In genomic region chr6:110530671-110531070, GRCh38 we compare ENCODE assay signal across 1 cellular context.
TF ChIP-seq lines count a peak whose summit lies in the region.

No MANE protein-coding gene starts in this region.

TF ChIP-seq in K562, 482 proteins besides CTCF, POLR2A, EP300 and RAD21 (continued from another document):
- TF ChIP-seq RBFOX2 (IDR thresholded peaks at IDR 0.05; ENCODE audit: low read depth, low read length) = no peak
- no peak for TF ChIP-seq MBD1 (CRISPR knock-in tag; IDR thresholded peaks at IDR 0.05)
- no peak for TF ChIP-seq PRMT5 (CRISPR knock-in tag; IDR thresholded peaks at IDR 0.05)
- TF ChIP-seq ZBTB49 (CRISPR knock-in tag; IDR thresholded peaks at IDR 0.05; ENCODE audit: borderline replicate concordance) = no peak
- TF ChIP-seq ZNF324 (CRISPR knock-in tag; IDR thresholded peaks at IDR 0.05) = no peak
- TF ChIP-seq, protein P1, sequence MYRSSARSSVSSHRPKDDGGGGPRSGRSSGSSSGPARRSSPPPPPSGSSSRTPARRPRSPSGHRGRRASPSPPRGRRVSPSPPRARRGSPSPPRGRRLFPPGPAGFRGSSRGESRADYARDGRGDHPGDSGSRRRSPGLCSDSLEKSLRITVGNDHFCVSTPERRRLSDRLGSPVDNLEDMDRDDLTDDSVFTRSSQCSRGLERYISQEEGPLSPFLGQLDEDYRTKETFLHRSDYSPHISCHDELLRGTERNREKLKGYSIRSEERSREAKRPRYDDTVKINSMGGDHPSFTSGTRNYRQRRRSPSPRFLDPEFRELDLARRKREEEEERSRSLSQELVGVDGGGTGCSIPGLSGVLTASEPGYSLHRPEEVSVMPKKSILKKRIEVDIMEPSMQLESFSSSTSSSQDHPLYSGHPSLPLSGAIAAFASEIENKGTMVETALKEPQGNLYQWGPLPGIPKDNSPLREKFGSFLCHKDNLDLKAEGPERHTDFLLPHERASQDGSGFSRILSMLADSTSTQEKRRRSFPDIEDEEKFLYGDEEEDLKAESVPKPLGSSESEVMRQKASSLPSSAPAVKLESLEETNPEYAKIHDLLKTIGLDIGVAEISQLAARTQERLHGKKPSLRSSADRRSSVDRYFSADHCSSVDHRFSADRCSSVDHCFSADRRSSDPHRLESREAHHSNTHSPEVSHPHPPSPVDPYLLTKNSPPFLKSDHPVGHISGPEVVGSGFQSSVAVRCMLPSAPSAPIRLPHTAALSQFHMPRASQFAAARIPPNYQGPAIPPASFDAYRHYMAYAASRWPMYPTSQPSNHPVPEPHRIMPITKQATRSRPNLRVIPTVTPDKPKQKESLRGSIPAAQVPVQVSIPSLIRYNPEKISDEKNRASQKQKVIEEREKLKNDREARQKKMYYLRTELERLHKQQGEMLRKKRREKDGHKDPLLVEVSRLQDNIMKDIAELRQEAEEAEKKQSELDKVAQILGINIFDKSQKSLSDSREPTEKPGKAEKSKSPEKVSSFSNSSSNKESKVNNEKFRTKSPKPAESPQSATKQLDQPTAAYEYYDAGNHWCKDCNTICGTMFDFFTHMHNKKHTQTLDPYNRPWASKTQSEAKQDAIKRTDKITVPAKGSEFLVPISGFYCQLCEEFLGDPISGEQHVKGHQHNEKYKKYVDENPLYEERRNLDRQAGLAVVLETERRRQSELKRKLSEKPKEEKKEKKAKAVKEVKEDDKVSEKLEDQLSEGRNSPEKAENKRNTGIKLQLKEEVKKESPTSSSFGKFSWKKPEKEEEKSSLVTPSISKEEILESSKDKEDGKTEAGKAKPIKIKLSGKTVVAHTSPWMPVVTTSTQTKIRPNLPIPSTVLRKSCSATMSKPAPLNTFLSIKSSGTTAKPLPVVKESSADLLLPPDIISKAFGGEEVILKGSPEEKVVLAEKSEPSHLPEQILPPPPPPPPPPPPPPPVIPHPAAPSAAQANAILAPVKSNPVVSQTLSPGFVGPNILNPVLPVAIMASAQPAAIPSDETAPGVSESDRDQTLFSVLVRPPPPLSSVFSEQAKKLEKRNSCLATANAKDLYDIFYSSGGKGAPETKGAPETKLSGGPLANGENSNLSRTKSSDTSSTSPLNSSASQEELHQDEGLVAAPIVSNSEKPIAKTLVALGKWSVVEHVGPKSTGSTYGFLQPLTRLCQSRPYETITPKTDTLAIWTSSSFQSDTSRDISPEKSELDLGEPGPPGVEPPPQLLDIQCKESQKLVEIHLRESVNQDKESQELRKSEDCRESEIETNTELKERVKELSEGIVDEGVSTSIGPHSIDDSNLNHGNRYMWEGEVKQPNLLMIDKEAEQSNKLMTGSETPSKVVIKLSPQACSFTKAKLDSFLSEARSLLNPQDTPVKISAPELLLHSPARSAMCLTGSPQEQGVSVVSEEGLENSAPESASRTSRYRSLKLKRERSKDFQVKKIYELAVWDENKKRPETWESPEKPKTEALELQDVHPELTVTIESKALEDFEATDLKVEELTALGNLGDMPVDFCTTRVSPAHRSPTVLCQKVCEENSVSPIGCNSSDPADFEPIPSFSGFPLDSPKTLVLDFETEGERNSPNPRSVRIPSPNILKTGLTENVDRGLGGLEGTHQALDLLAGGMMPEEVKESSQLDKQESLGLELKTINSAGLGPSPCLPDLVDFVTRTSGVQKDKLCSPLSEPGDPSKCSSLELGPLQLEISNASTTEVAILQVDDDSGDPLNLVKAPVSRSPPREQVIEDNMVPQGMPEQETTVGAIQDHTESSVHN (IDR thresholded peaks at IDR 0.05; ENCODE audit: borderline replicate concordance in 1 of 2, low read depth in 1 of 2) = no peak
- no peak for TF ChIP-seq HDAC6 (IDR thresholded peaks at IDR 0.05; ENCODE audit: low read depth, low read length)
- TF ChIP-seq CCAR2 (IDR thresholded peaks at IDR 0.05; ENCODE audit: low read depth, low read length) = no peak
- no peak for TF ChIP-seq MBD2 (IDR thresholded peaks at IDR 0.05; ENCODE audit: borderline replicate concordance, low read depth)
- TF ChIP-seq, protein P2, sequence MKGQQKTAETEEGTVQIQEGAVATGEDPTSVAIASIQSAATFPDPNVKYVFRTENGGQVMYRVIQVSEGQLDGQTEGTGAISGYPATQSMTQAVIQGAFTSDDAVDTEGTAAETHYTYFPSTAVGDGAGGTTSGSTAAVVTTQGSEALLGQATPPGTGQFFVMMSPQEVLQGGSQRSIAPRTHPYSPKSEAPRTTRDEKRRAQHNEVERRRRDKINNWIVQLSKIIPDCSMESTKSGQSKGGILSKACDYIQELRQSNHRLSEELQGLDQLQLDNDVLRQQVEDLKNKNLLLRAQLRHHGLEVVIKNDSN (CRISPR knock-in tag; IDR thresholded peaks at IDR 0.05) = no peak
- no peak for TF ChIP-seq MEF2A (IDR thresholded peaks at IDR 0.05; ENCODE audit: control insufficient read depth, low read depth, low read length)
- no peak for TF ChIP-seq NR2C2 (CRISPR knock-in tag; IDR thresholded peaks at IDR 0.05)
- no peak for TF ChIP-seq NR2C2 (tag; IDR thresholded peaks at IDR 0.05)
- TF ChIP-seq, protein P3, sequence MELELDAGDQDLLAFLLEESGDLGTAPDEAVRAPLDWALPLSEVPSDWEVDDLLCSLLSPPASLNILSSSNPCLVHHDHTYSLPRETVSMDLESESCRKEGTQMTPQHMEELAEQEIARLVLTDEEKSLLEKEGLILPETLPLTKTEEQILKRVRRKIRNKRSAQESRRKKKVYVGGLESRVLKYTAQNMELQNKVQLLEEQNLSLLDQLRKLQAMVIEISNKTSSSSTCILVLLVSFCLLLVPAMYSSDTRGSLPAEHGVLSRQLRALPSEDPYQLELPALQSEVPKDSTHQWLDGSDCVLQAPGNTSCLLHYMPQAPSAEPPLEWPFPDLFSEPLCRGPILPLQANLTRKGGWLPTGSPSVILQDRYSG (tag; conservative IDR thresholded peaks at IDR 0.05; ENCODE audit: low read depth) = no peak
- no peak for TF ChIP-seq ZNF253 (CRISPR knock-in tag; conservative IDR thresholded peaks at IDR 0.05)
- no peak for TF ChIP-seq ARID1B (IDR thresholded peaks at IDR 0.05)
- TF ChIP-seq ZNF780A (CRISPR knock-in tag; IDR thresholded peaks at IDR 0.05) = no peak
- TF ChIP-seq NFIX (CRISPR knock-in tag; IDR thresholded peaks at IDR 0.05; ENCODE audit: low read depth) = no peak
